ENCODE assay signal across 12 cellular contexts in genomic region chr7:30168800-30169584, GRCh38. TPM values are rescaled to one million over a fixed set of nuclear protein-coding genes. Genes with fewer than 3 reads are reported as not detected.
A peak's percentile ranks its signal among the peaks of the same experiment; 100 is the strongest.
DNase-seq lines count a peak whose midpoint lies in the region; ATAC-seq and TF ChIP-seq lines count a peak whose summit lies in the region.
"Had no signal": no experiment of that assay in that cellular context is flagged by ENCODE, and none has a peak within 500 bp of the region (broad histone marks: within the 10 kb centered on the region; RNA-seq: fewer than 3 reads in every experiment).

No MANE protein-coding gene starts in this region.

- H3K4me3 Mint-ChIP-seq in activated naive CD8-positive, alpha-beta T cell treated with anti-CD3 and anti-CD28 coated beads, Interleukin-2, amount 50 U/mL, for 24 hours, result no peak overlapping the region

- H2AK5ac ChIP-seq in mesendoderm (ENCODE audit: low read length), result no peak overlapping the region

- H3K4me2 ChIP-seq in mesendoderm (ENCODE audit: low read length), result no peak overlapping the region

- H3K23ac ChIP-seq in mesendoderm (ENCODE audit: low read length), result no peak overlapping the region

- ATAC-seq in activated naive CD8-positive, alpha-beta T cell treated with anti-CD3 and anti-CD28 coated beads, Interleukin-2, amount 50 U/mL, for 24 hours, result no peak
- ATAC-seq in GM18873 (IDR thresholded peaks at IDR 0.05; ENCODE audit: low FRiP score, unreplicated experiment) (no peak), GM21381 (IDR thresholded peaks at IDR 0.05; ENCODE audit: unreplicated experiment) (no peak)

- H3K27me3 ChIP-seq in mesendoderm (ENCODE audit: insufficient read depth, low read length, poor library complexity), result no peaks in the 10 kb centered on the region

- H3K4me1 ChIP-seq in mesendoderm (ENCODE audit: control insufficient read depth, low read depth, low read length), result no peaks in the 10 kb centered on the region

- H4K5ac ChIP-seq in mesendoderm (ENCODE audit: low read length), result no peak overlapping the region

- H4K8ac ChIP-seq in mesendoderm (ENCODE audit: low read depth, low read length), result no peak overlapping the region

- no peaks in the 10 kb centered on the region for H3K9me3 Mint-ChIP-seq in activated naive CD8-positive, alpha-beta T cell treated with anti-CD3 and anti-CD28 coated beads, Interleukin-2, amount 50 U/mL, for 24 hours

- H3K4me1 Mint-ChIP-seq in activated naive CD8-positive, alpha-beta T cell treated with anti-CD3 and anti-CD28 coated beads, Interleukin-2, amount 50 U/mL, for 24 hours, result peaks cover 4% of the 10 kb centered on the region

- TF ChIP-seq CTCF in AG10803 (conservative IDR thresholded peaks at IDR 0.05; ENCODE audit: low read length), result no peak

- no peak overlapping the region for H3K9ac ChIP-seq in mesendoderm (ENCODE audit: low read length)

- no peak overlapping the region for H2BK120ac ChIP-seq in mesendoderm (ENCODE audit: low read depth, low read length)

- no peak overlapping the region for H2BK5ac ChIP-seq in mesendoderm (ENCODE audit: low read length)

- H3K36me3 ChIP-seq in mesendoderm (ENCODE audit: control insufficient read depth, insufficient read depth, low read length), result no peaks in the 10 kb centered on the region

- H3K4me3 ChIP-seq in AG10803 (ENCODE audit: low read length) (no peak overlapping the region), mesendoderm (ENCODE audit: low read length) (no peak overlapping the region)

- no peak overlapping the region for H3K18ac ChIP-seq in mesendoderm (ENCODE audit: low read length)

- DNase-seq in AG10803 (ENCODE audit: low read depth) (peak; percentile 89), LHCN-M2 (ENCODE audit: low read depth) (peak; percentile 98), mesendoderm (peak; percentile 51), G401 (ENCODE audit: low spot score) (no peak)
- DNase-seq in activated naive CD8-positive, alpha-beta T cell treated with anti-CD3 and anti-CD28 coated beads, Interleukin-2, amount 50 U/mL, for 24 hours, result no peak
- DNase-seq: activated CD8-positive, alpha-beta memory T cell treated with anti-CD3 and anti-CD28 coated beads, Interleukin-2, amount 50 U/mL, for 4 hours; NCI-H1105 treated with DMSO at 0.1 percent for 48 hours; SHP77; stimulated activated CD4-positive, alpha-beta T cell treated with anti-CD3 and anti-CD28 coated beads, Interleukin-4, amount 100 ng/mL, for 4 hours had no signal

- H3K79me2 ChIP-seq in mesendoderm (ENCODE audit: control insufficient read depth, insufficient read depth, low read length), result no peaks in the 10 kb centered on the region

- no peak overlapping the region for H3K4ac ChIP-seq in mesendoderm (ENCODE audit: low read depth, low read length)

- in situ Hi-C loops in G401 (cut with HindIII; ENCODE audit: low sequenced_read_pairs), result no loop called here

- WGBS in mesendoderm (ENCODE audit: extremely low coverage, insufficient coverage, low lambda C conversion rate), result no CpG with 5 or more reads among the region's 16 CpGs

- H3K36me3 Mint-ChIP-seq in activated naive CD8-positive, alpha-beta T cell treated with anti-CD3 and anti-CD28 coated beads, Interleukin-2, amount 50 U/mL, for 24 hours (ENCODE audit: low read depth), result no peaks in the 10 kb centered on the region

- H3K27ac ChIP-seq in cingulate gyrus (ENCODE audit: low read depth, low read length) (peak overlapping the region; percentile 35), mesendoderm (ENCODE audit: low read depth, low read length) (no peak overlapping the region)

- H3K56ac ChIP-seq in mesendoderm (ENCODE audit: low read length), result no peak overlapping the region

- H2BK15ac ChIP-seq in mesendoderm (replicated peaks; ENCODE audit: low read depth), result no peak overlapping the region

- no peaks in the 10 kb centered on the region for H3K27me3 Mint-ChIP-seq in activated naive CD8-positive, alpha-beta T cell treated with anti-CD3 and anti-CD28 coated beads, Interleukin-2, amount 50 U/mL, for 24 hours

- no peaks in the 10 kb centered on the region for H3K79me1 ChIP-seq in mesendoderm (ENCODE audit: low read length)

- H3K27ac Mint-ChIP-seq in activated naive CD8-positive, alpha-beta T cell treated with anti-CD3 and anti-CD28 coated beads, Interleukin-2, amount 50 U/mL, for 24 hours, result no peak overlapping the region

RNA-seq across cellular contexts. Expression of gene MTURN, which starts 34.2 kb away (rescaled TPM):
- total RNA-seq in LHCN-M2 (2014; rRNA removed), result 18.7 and 18.8 TPM in 2 replicates
- 19.8 TPM for polyA plus RNA-seq in LHCN-M2 (2012)
- polyA plus RNA-seq in mesendoderm (2013, experiment 1 of 2), result 1.6 TPM
- polyA plus RNA-seq in mesendoderm (2013, experiment 2 of 2), result 1.5 TPM
- 8.5 and 9.1 TPM in 2 replicates for total RNA-seq in G401 (2014; rRNA removed; shearing (Covaris generic))

Comparison
In these comparisons a context has a peak if more than half of its experiments do, and no peak if none do; other contexts are left out.
1. DNase-seq: peak in AG10803 (single experiment), LHCN-M2 (single experiment) and mesendoderm (single experiment); none in activated naive CD8-positive, alpha-beta T cell treated with anti-CD3 and anti-CD28 coated beads, Interleukin-2, amount 50 U/mL, for 24 hours (single experiment) and G401 (single experiment).